Comparison of ENCODE assay signal across 22 cellular contexts in genomic region chr7:153399554-153399940, GRCh38.
"Had no signal": no experiment of that assay in that cellular context is flagged by ENCODE, and none has a peak within 500 bp of the region (broad histone marks: within the 10 kb centered on the region; RNA-seq: fewer than 3 reads in every experiment).

No MANE protein-coding gene starts in this region.

- H3K36me3 ChIP-seq: esophagus squamous epithelium, heart right ventricle, left lung, neutrophil, pancreas, right lobe of liver, thoracic aorta, tibial nerve, upper lobe of left lung had no signal

- H3K27me3 ChIP-seq: esophagus squamous epithelium, heart right ventricle, left lung, neutrophil, pancreas, right lobe of liver, tibial nerve, upper lobe of left lung had no signal

- H3K4me1 ChIP-seq: esophagus squamous epithelium, heart right ventricle, left lung, pancreas, right lobe of liver, tibial nerve, upper lobe of left lung had no signal

- DNase-seq: cortex of kidney; effector memory CD8-positive, alpha-beta T cell; erythroblast; esophagus squamous epithelium; foreskin melanocyte; glutamatergic neuron; heart right ventricle; hippocampal formation; left cardiac atrium; left lung; naive thymus-derived CD8-positive, alpha-beta T cell; nephron progenitor cell; pancreas; right lobe of liver; small intestine; stimulated activated CD4-positive, alpha-beta T cell treated with anti-CD3 and anti-CD28 coated beads, Interleukin-15, amount 100 ng/mL, for 24 hours; stimulated activated CD4-positive, alpha-beta T cell treated with anti-CD3 and anti-CD28 coated beads, Interleukin-2, amount 100 ng/mL, for 48 hours; stimulated activated naive B cell treated with anti-CD40 and anti-IgM and Interleukin-4, amounts not matched to agents 10 μg/mL and 1 μg/mL and 100 μg/mL, for 72 hours; upper lobe of left lung had no signal

- H3K27ac ChIP-seq: esophagus squamous epithelium, heart right ventricle, left lung, neutrophil, pancreas, right lobe of liver, thoracic aorta, tibial nerve, upper lobe of left lung had no signal

- H3K4me3 ChIP-seq: esophagus squamous epithelium, heart right ventricle, left lung, pancreas, right lobe of liver, thoracic aorta, tibial nerve, upper lobe of left lung had no signal

- H3K9me3 ChIP-seq: esophagus squamous epithelium, left lung, neutrophil, pancreas, right lobe of liver, thoracic aorta, tibial nerve, upper lobe of left lung had no signal
